In genomic region chr5:151656311-151656710, GRCh38 we compare ENCODE assay signal across 35 cellular contexts. TPM values are rescaled to one million over a fixed set of nuclear protein-coding genes. Genes with fewer than 3 reads are reported as not detected.
DNase-seq lines count a peak whose midpoint lies in the region; ATAC-seq, FAIRE-seq and TF ChIP-seq lines count a peak whose summit lies in the region.
"Had no signal": no experiment of that assay in that cellular context is flagged by ENCODE, and none has a peak within 500 bp of the region (broad histone marks: within the 10 kb centered on the region; RNA-seq: fewer than 3 reads in every experiment).

No MANE protein-coding gene starts in this region.

- no peaks in the 10 kb centered on the region for H4K20me1 ChIP-seq in K562 (replicated peaks; ENCODE audit: control insufficient read depth, insufficient read depth, low read length)
- H4K20me1 ChIP-seq: BLaER1; BLaER1 treated with 17β-estradiol and CSF1 and Interleukin-3, amounts not matched to agents 10 nM and 100 nM had no signal

- H3K9me3 ChIP-seq in K562 (replicated peaks; ENCODE audit: control insufficient read depth, insufficient read depth, low read depth, low read length) = no peaks in the 10 kb centered on the region
- H3K9me3 ChIP-seq: A549; BE2C; BLaER1; BLaER1 treated with 17β-estradiol and CSF1 and Interleukin-3, amounts not matched to agents 10 nM and 100 nM; Caco-2 had no signal

- no peak overlapping the region for H3K9ac ChIP-seq in K562 (ENCODE audit: insufficient read depth in 1 of 2, low read depth in 2 of 2, low read length in 2 of 2)
- H3K9ac ChIP-seq: BLaER1 had no signal

- H3K79me2 ChIP-seq in K562 (ENCODE audit: control insufficient read depth, insufficient read depth, low read length) = no peaks in the 10 kb centered on the region

- H3K4me3 Mint-ChIP-seq in HFFc6 = no peak overlapping the region
- H3K4me3 Mint-ChIP-seq: B cell; CD14-positive monocyte; CD4-positive, alpha-beta memory T cell; CD4-positive, alpha-beta T cell; CD4-positive, CD25-positive, alpha-beta regulatory T cell; CD8-positive, alpha-beta memory T cell; CD8-positive, alpha-beta T cell had no signal

- POLR2A ChIA-PET in HEK293T (lab: Yijun Ruan, JAX) = no interaction called here
- POLR2A ChIA-PET in K562 (lab: Yijun Ruan, JAX) = no interaction called here

- no peak for TF ChIP-seq POLR2A in K562 (conservative IDR thresholded peaks at IDR 0.05)

- no peak for FAIRE-seq in K562 (lab: Jason Lieb, UNC)
- FAIRE-seq: A204.1, A549, D721Med had no signal

- peak; percentile 22; the same call in 1 of the 2 replicates for TF ChIP-seq CTCF in HFFc6 (IDR thresholded peaks at IDR 0.05)
- 0 out of 6 replicates have a peak, but pooled peaks of 1 of the 3 experiments have one; percentile 10 for TF ChIP-seq CTCF in K562 (IDR thresholded peaks at IDR 0.05 in 2 of 3, conservative IDR thresholded peaks at IDR 0.05 in 1 of 3; ENCODE audit: insufficient read depth in 2 of 3, low read depth in 1 of 3, low read length in 3 of 3)
- no peak for TF ChIP-seq CTCF in dorsolateral prefrontal cortex (IDR thresholded peaks at IDR 0.05 in 54 of 56, conservative IDR thresholded peaks at IDR 0.05 in 2 of 56; ENCODE audit: low read depth in 1 of 56, partially characterized antibody in 56 of 56)

- peaks cover 10% of the 10 kb centered on the region for H3K27me3 Mint-ChIP-seq in HFFc6 (ENCODE audit: insufficient read depth)

- WGBS in K562 (ENCODE audit: insufficient coverage, low coverage, missing lambda C conversion rate) = 8% methylated on average over 4 of the region's 4 CpGs

- peaks cover 38% of the 10 kb centered on the region for H3K4me1 Mint-ChIP-seq in HFFc6 (ENCODE audit: low read depth)

- ATAC-seq in K562 (no peak), HG02571 (IDR thresholded peaks at IDR 0.05; ENCODE audit: unreplicated experiment) (no peak), left colon (no peak)
- ATAC-seq: A549; CD8-positive, alpha-beta T cell had no signal

- TF ChIP-seq RAD21 in K562 (CRISPR knock-in tag; conservative IDR thresholded peaks at IDR 0.05 in 1 of 2, IDR thresholded peaks at IDR 0.05 in 1 of 2) = no peak

- H3K4me3 ChIP-seq in K562 (no peak overlapping the region), dorsolateral prefrontal cortex (no peak overlapping the region)
- H3K4me3 ChIP-seq: A549; BLaER1; BLaER1 treated with 17β-estradiol and CSF1 and Interleukin-3, amounts not matched to agents 10 nM and 100 nM had no signal

- H3K9me1 ChIP-seq in K562 (ENCODE audit: control insufficient read depth, insufficient read depth, low read length) = no peaks in the 10 kb centered on the region

- H2AFZ ChIP-seq in K562 (ENCODE audit: low read depth, low read length) = no peak overlapping the region

- intact Hi-C loops in K562 (cut with micrococcal nuclease) = loop anchor here (5.0 kb wide), 1 partner anchor 486 kb away; no protein-coding TSS in a partner anchor
- intact Hi-C loops in dorsolateral prefrontal cortex (cut with DNase I) = no loop called here
- intact Hi-C loops in left colon (cut with DNase I, micrococcal nuclease) = loop anchor here in 1 of 2 donors (10.0 kb wide), 2 partner anchors 78 to 212 kb away; partner anchors contain the start of gene SLC36A1

- BruUV-seq in K562 (replicated peaks; lab: Mats Ljungman, UMichigan) = no TSS peak

- in situ Hi-C loops in K562 (cut with MboI) = no loop called here

- peaks cover 3 to 8% of the 10 kb centered on the region in 2 experiments for H3K27me3 ChIP-seq in K562 (ENCODE audit: control insufficient read depth in 2 of 2, insufficient read depth in 2 of 2, low read length in 2 of 2)
- H3K27me3 ChIP-seq in dorsolateral prefrontal cortex = no peaks in the 10 kb centered on the region
- H3K27me3 ChIP-seq: BE2C; BLaER1; BLaER1 treated with 17β-estradiol and CSF1 and Interleukin-3, amounts not matched to agents 10 nM and 100 nM had no signal

- no peak overlapping the region for H3K27ac Mint-ChIP-seq in HFFc6
- H3K27ac Mint-ChIP-seq: B cell; CD14-positive monocyte; CD4-positive, alpha-beta memory T cell; CD4-positive, alpha-beta T cell; CD4-positive, CD25-positive, alpha-beta regulatory T cell; CD8-positive, alpha-beta memory T cell; CD8-positive, alpha-beta T cell had no signal

- no peaks in the 10 kb centered on the region for H3K4me1 ChIP-seq in K562 (replicated peaks in 1 of 2; ENCODE audit: control insufficient read depth in 2 of 2, insufficient read depth in 2 of 2, low read length in 2 of 2)
- H3K4me1 ChIP-seq: BE2C, BLaER1 had no signal

- no peaks in the 10 kb centered on the region for H3K36me3 ChIP-seq in K562 (ENCODE audit: control insufficient read depth, insufficient read depth, low read length)
- H3K36me3 ChIP-seq: BE2C; BLaER1; BLaER1 treated with 17β-estradiol and CSF1 and Interleukin-3, amounts not matched to agents 10 nM and 100 nM had no signal

- H3K27ac ChIP-seq in K562 (ENCODE audit: extremely low read depth, low read depth, low read length) (no peak overlapping the region), dorsolateral prefrontal cortex (no peak overlapping the region)
- H3K27ac ChIP-seq: 22Rv1; BLaER1; BLaER1 treated with 17β-estradiol and CSF1 and Interleukin-3, amounts not matched to agents 10 nM and 100 nM; C4-2B had no signal

- CTCF ChIA-PET in HEK293T (lab: Yijun Ruan, JAX) = interaction anchor here (0.7 kb wide), 2 partner anchors 47 to 69 kb away, joined by 3 to 6 read pairs; no protein-coding TSS in a partner anchor
- CTCF ChIA-PET in K562 (lab: Yijun Ruan, JAX; ENCODE audit: low intra/inter-chr PET ratio) = interaction anchor here (0.7 kb wide), 1 partner anchor 84 kb away, joined by 4 read pairs; no protein-coding TSS in a partner anchor

- no peaks in the 10 kb centered on the region for H3K9me3 Mint-ChIP-seq in HFFc6
- H3K9me3 Mint-ChIP-seq: CD14-positive monocyte; CD4-positive, alpha-beta memory T cell; CD4-positive, alpha-beta T cell; CD4-positive, CD25-positive, alpha-beta regulatory T cell; CD8-positive, alpha-beta memory T cell; CD8-positive, alpha-beta T cell had no signal

- H3K4me2 ChIP-seq in K562 (ENCODE audit: insufficient read depth, low read length) = no peak overlapping the region
- H3K4me2 ChIP-seq: A549; BLaER1; BLaER1 treated with 17β-estradiol and CSF1 and Interleukin-3, amounts not matched to agents 10 nM and 100 nM had no signal

- H3K36me3 Mint-ChIP-seq in HFFc6 (ENCODE audit: low read depth) = no peaks in the 10 kb centered on the region
- H3K36me3 Mint-ChIP-seq: CD14-positive monocyte; CD4-positive, alpha-beta memory T cell; CD4-positive, CD25-positive, alpha-beta regulatory T cell; CD8-positive, alpha-beta memory T cell; CD8-positive, alpha-beta T cell had no signal

- TF ChIP-seq EP300 in K562 (IDR thresholded peaks at IDR 0.05; ENCODE audit: low read length) = no peak

- no peak for DNase-seq in HEK293T (ENCODE audit: extremely low spot score)
- no peak for DNase-seq in HFFc6
- DNase-seq in K562 (ENCODE audit: extremely low read depth in 1 of 4, low spot score in 3 of 4) = no peak
- DNase-seq in dorsolateral prefrontal cortex = no peak
- no peak for DNase-seq in left colon
- DNase-seq: 8988T; ACHN; AML-193; BE2C; C1 segment of cervical spinal cord; Caco-2; Calu3; CD4-positive, alpha-beta memory T cell; CD4-positive, alpha-beta T cell; CD4-positive, CD25-positive, alpha-beta regulatory T cell; CD8-positive, alpha-beta memory T cell; CD8-positive, alpha-beta T cell; COR-L47; DMS 273 treated with DMSO at 0.1 percent for 48 hours; DMS153; DMS53; DMS79; DMS79 treated with DMSO at 0.1 percent for 48 hours; DND-41; EL had no signal

TF ChIP-seq in HEK293T, 16 proteins besides CTCF, POLR2A, EP300 and RAD21 (continues in another document):
- TF ChIP-seq FOXK2 (IDR thresholded peaks at IDR 0.05) (no peak), TARDBP (IDR thresholded peaks at IDR 0.05) (no peak)

TF ChIP-seq in K562, 482 proteins besides CTCF, POLR2A, EP300 and RAD21 (continues in another document):
- TF ChIP-seq ELK1 (CRISPR knock-in tag; IDR thresholded peaks at IDR 0.05) (no peak), DACH1 (IDR thresholded peaks at IDR 0.05; ENCODE audit: partially characterized antibody) (peak; percentile 54)

RNA-seq across cellular contexts. Expression of gene SPARC, which starts 30.4 kb away (rescaled TPM):
- 1,000 to 10,000 TPM; 3,729 to 5,836 (median 4,094) TPM for total RNA-seq in HFFc6 (2021; fragmentation: NEBNext Ultra II Directional; extraction: Animal tissue kit (Norgen Biotek cat#: 25700))
- 2.8 and 4.7 TPM in 2 replicates for total RNA-seq in K562 (2011; cell fraction: chromatin; rRNA removed; ENCODE audit: low replicate concordance)
- total RNA-seq in K562 (2011; cell fraction: nucleolus; rRNA removed) = 2.7 and 4.2 TPM in 2 replicates
- total RNA-seq in K562 (2011; cell fraction: nucleoplasm; rRNA removed) = 5.5 and 7.9 TPM in 2 replicates
- total RNA-seq in K562 (2014; rRNA removed) (9.4 and 10.5 TPM in 2 replicates), K562 (2014; rRNA removed; fragmentation: Illumina TruSeq; extraction: Trizol) (10.8 and 11.1 TPM in 2 replicates), K562 (2015; rRNA removed; fragmentation: Illumina TruSeq; extraction: Trizol) (9.9 and 10.5 TPM in 2 replicates), K562 (2021) (20.4 and 24.3 TPM in 2 replicates), dorsolateral prefrontal cortex (100 to 1,000 TPM; 118 to 878 (median 329) TPM), left colon (100 to 1,000 TPM in 1 of 2 donors, 10 to 100 TPM in 1; 91.3 to 178 TPM)
- polyA plus RNA-seq in K562 (2011; rRNA removed) (3.0 and 6.1 TPM in 2 replicates), K562 (2014; fragmentation: Illumina TruSeq; extraction: Trizol) (18.5 and 20.2 TPM in 2 replicates), K562 (2014; fragmentation: Nextera tagmentation; extraction: Ambion mirVana) (10 to 100 TPM; 12.2 to 35.6 TPM), K562 (2014; rRNA removed) (10.0 and 14.1 TPM in 2 replicates)
- polyA plus RNA-seq in K562 (2011; cell fraction: cytosol; rRNA removed) = 3.5 and 10.7 TPM in 2 replicates
- polyA plus RNA-seq in K562 (2011; cell fraction: nucleus; rRNA removed) = 2.4 and 2.6 TPM in 2 replicates
- polyA plus RNA-seq in K562 (2012) = 39.6 and 46.1 TPM in 2 replicates
- 2.1 and 3.4 TPM in 2 replicates for polyA minus RNA-seq in K562 (2011; rRNA and poly(A)+ RNA removed)
- 2.1 TPM in 1 of 2 replicates, not detected in the other for polyA minus RNA-seq in K562 (2011; cell fraction: cytosol; rRNA and poly(A)+ RNA removed)
- polyA minus RNA-seq in K562 (2011; cell fraction: nucleus; rRNA and poly(A)+ RNA removed) = 0.56 and 0.81 TPM in 2 replicates
- total RNA-seq: B cell, Calu3 had no signal
- polyA plus RNA-seq: CD4-positive, CD25-positive, alpha-beta regulatory T cell; CD8-positive, alpha-beta memory T cell had no signal
